ENCODE assay signal across 40 cellular contexts in genomic region chrX:110504947-110505346, GRCh38.
"Had no signal": no experiment of that assay in that cellular context is flagged by ENCODE, and none has a peak within 500 bp of the region (broad histone marks: within the 10 kb centered on the region; RNA-seq: fewer than 3 reads in every experiment).

No MANE protein-coding gene starts in this region.

- H3K4me3 Mint-ChIP-seq: activated naive CD4-positive, alpha-beta T cell treated with anti-CD3 and anti-CD28 coated beads for 36 hours; activated naive CD4-positive, alpha-beta T cell treated with anti-CD3 and anti-CD28 coated beads, Interleukin-2, amount 10 ng/mL, durations not matched to agents 7 days and 5 days; activated naive CD4-positive, alpha-beta T cell treated with anti-CD3 and anti-CD28 coated beads, Interleukin-2, amount 50 U/mL, for 24 hours; activated naive CD8-positive, alpha-beta T cell; activated naive CD8-positive, alpha-beta T cell treated with anti-CD3 and anti-CD28 coated beads for 36 hours; activated naive CD8-positive, alpha-beta T cell treated with anti-CD3 and anti-CD28 coated beads, Interleukin-2, amount 10 ng/mL, durations not matched to agents 7 days and 5 days; activated naive CD8-positive, alpha-beta T cell treated with anti-CD3 and anti-CD28 coated beads, Interleukin-2, amount 50 U/mL, for 24 hours; activated T-cell treated with anti-CD3 and anti-CD28 coated beads, Interleukin-2, amount 50 U/mL, for 24 hours; activated T-cell treated with anti-CD3 and anti-CD28 coated beads, Interleukin-2, amount 50 U/mL, for 4 hours; activated T-cell treated with anti-CD3 and anti-CD28 coated beads, Interleukin-2, amount 50 U/mL, for 72 hours; activated T-helper 1 cell treated with anti-CD3 and anti-CD28 coated beads, Interleukin-12 subunit alpha, Interleukin-12 subunit beta, Interleukin-2, Interleukin-4 antibody, amounts not matched to agents 30 ng/mL and 10 ng/mL and 1 ng/mL, durations not matched to agents 14 hours and 24 hours and 36 hours; activated T-helper 17 cell treated with anti-CD3 and anti-CD28 coated beads, Interleukin-2, amount 50 U/mL, for 72 hours; brain; central memory CD8-positive, alpha-beta T cell had no signal

- H3K9me3 Mint-ChIP-seq: activated naive CD4-positive, alpha-beta T cell treated with anti-CD3 and anti-CD28 coated beads for 36 hours; activated naive CD4-positive, alpha-beta T cell treated with anti-CD3 and anti-CD28 coated beads, Interleukin-2, amount 10 ng/mL, durations not matched to agents 7 days and 5 days; activated naive CD4-positive, alpha-beta T cell treated with anti-CD3 and anti-CD28 coated beads, Interleukin-2, amount 50 U/mL, for 24 hours; activated naive CD4-positive, alpha-beta T cell treated with anti-CD3 and anti-CD28 coated beads, Interleukin-2, amount 50 U/mL, for 72 hours; activated naive CD8-positive, alpha-beta T cell treated with anti-CD3 and anti-CD28 coated beads for 36 hours; activated naive CD8-positive, alpha-beta T cell treated with anti-CD3 and anti-CD28 coated beads, Interleukin-2, amount 10 ng/mL, durations not matched to agents 7 days and 5 days; activated naive CD8-positive, alpha-beta T cell treated with anti-CD3 and anti-CD28 coated beads, Interleukin-2, amount 50 U/mL, for 24 hours; activated T-cell treated with anti-CD3 and anti-CD28 coated beads, Interleukin-2, amount 50 U/mL, for 24 hours; activated T-cell treated with anti-CD3 and anti-CD28 coated beads, Interleukin-2, amount 50 U/mL, for 4 hours; activated T-cell treated with anti-CD3 and anti-CD28 coated beads, Interleukin-2, amount 50 U/mL, for 72 hours; activated T-helper 1 cell treated with anti-CD3 and anti-CD28 coated beads, Interleukin-12 subunit alpha, Interleukin-12 subunit beta, Interleukin-2, Interleukin-4 antibody, amounts not matched to agents 30 ng/mL and 10 ng/mL and 1 ng/mL, durations not matched to agents 14 hours and 24 hours and 36 hours; activated T-helper 17 cell treated with anti-CD3 and anti-CD28 coated beads, Interleukin-2, amount 50 U/mL, for 72 hours; activated T-helper 2 cell treated with anti-CD3 and anti-CD28 coated beads, Interferon-gamma antibody, Interleukin-2, Interleukin-4, amounts not matched to agents 10 μg/mL and 5 μg/mL and 100 μg/mL, durations not matched to agents 14 hours and 24 hours and 36 hours; central memory CD8-positive, alpha-beta T cell had no signal

- H3K36me3 Mint-ChIP-seq: activated naive CD4-positive, alpha-beta T cell treated with anti-CD3 and anti-CD28 coated beads, Interleukin-2, amount 10 ng/mL, durations not matched to agents 7 days and 5 days; activated naive CD4-positive, alpha-beta T cell treated with anti-CD3 and anti-CD28 coated beads, Interleukin-2, amount 50 U/mL, for 24 hours; activated naive CD4-positive, alpha-beta T cell treated with anti-CD3 and anti-CD28 coated beads, Interleukin-2, amount 50 U/mL, for 72 hours; activated naive CD8-positive, alpha-beta T cell; activated naive CD8-positive, alpha-beta T cell treated with anti-CD3 and anti-CD28 coated beads for 36 hours; activated naive CD8-positive, alpha-beta T cell treated with anti-CD3 and anti-CD28 coated beads, Interleukin-2, amount 10 ng/mL, durations not matched to agents 7 days and 5 days; brain had no signal

- DNase-seq: activated effector memory CD4-positive, alpha-beta T cell treated with anti-CD3 and anti-CD28 coated beads, Interleukin-2, amount 50 U/mL, for 16 hours; activated effector memory CD4-positive, alpha-beta T cell treated with Interleukin-2 at 50 U/mL for 16 hours; activated gamma-delta T cell; activated gamma-delta T cell treated with Interleukin-2 at 50 U/mL for 16 hours; activated naive CD4-positive, alpha-beta T cell; activated naive CD4-positive, alpha-beta T cell treated with anti-CD3 and anti-CD28 coated beads for 36 hours; activated naive CD4-positive, alpha-beta T cell treated with anti-CD3 and anti-CD28 coated beads, Interleukin-2, amount 10 ng/mL, durations not matched to agents 7 days and 5 days; activated naive CD4-positive, alpha-beta T cell treated with anti-CD3 and anti-CD28 coated beads, Interleukin-2, amount 50 U/mL, for 16 hours; activated naive CD4-positive, alpha-beta T cell treated with Interleukin-2 at 50 U/mL for 16 hours; activated naive CD8-positive, alpha-beta T cell treated with anti-CD3 and anti-CD28 coated beads for 36 hours; activated naive CD8-positive, alpha-beta T cell treated with anti-CD3 and anti-CD28 coated beads, Interleukin-2, amount 10 ng/mL, durations not matched to agents 7 days and 5 days; activated naive CD8-positive, alpha-beta T cell treated with anti-CD3 and anti-CD28 coated beads, Interleukin-2, amount 50 U/mL, for 24 hours; activated T-cell treated with anti-CD3 and anti-CD28 coated beads, Interleukin-2, amount 50 U/mL, for 1 hour; activated T-cell treated with anti-CD3 and anti-CD28 coated beads, Interleukin-2, amount 50 U/mL, for 24 hours; activated T-cell treated with anti-CD3 and anti-CD28 coated beads, Interleukin-2, amount 50 U/mL, for 4 hours; activated T-cell treated with anti-CD3 and anti-CD28 coated beads, Interleukin-2, amount 50 U/mL, for 48 hours; activated T-cell treated with anti-CD3 and anti-CD28 coated beads, Interleukin-2, amount 50 U/mL, for 72 hours; adrenal gland; amniotic stem cell; amygdala; anterior cingulate cortex; aorta; body of pancreas; brain microvascular endothelial cell; caudate nucleus; central memory CD4-positive, alpha-beta T cell; cerebellar nuclear complex had no signal

- H3K4me1 Mint-ChIP-seq: activated naive CD4-positive, alpha-beta T cell treated with anti-CD3 and anti-CD28 coated beads, Interleukin-2, amount 10 ng/mL, durations not matched to agents 7 days and 5 days; activated naive CD4-positive, alpha-beta T cell treated with anti-CD3 and anti-CD28 coated beads, Interleukin-2, amount 50 U/mL, for 24 hours; activated naive CD8-positive, alpha-beta T cell treated with anti-CD3 and anti-CD28 coated beads for 36 hours; activated naive CD8-positive, alpha-beta T cell treated with anti-CD3 and anti-CD28 coated beads, Interleukin-2, amount 10 ng/mL, durations not matched to agents 7 days and 5 days; activated naive CD8-positive, alpha-beta T cell treated with anti-CD3 and anti-CD28 coated beads, Interleukin-2, amount 50 U/mL, for 24 hours; activated T-helper 17 cell treated with anti-CD3 and anti-CD28 coated beads, Interleukin-2, amount 50 U/mL, for 72 hours; central memory CD8-positive, alpha-beta T cell had no signal

- H3K4me3 ChIP-seq: adrenal gland, ascending aorta, body of pancreas, breast epithelium, cardiac muscle cell had no signal

- H3K27me3 ChIP-seq: adrenal gland, ascending aorta, body of pancreas, brain microvascular endothelial cell, cardiac muscle cell had no signal

- H3K27ac ChIP-seq: adrenal gland, ascending aorta, body of pancreas, brain microvascular endothelial cell, breast epithelium, cardiac muscle cell had no signal

- FAIRE-seq: astrocyte, bronchial epithelial cell had no signal

- H3K27me3 Mint-ChIP-seq: activated naive CD8-positive, alpha-beta T cell; activated naive CD8-positive, alpha-beta T cell treated with anti-CD3 and anti-CD28 coated beads, Interleukin-2, amount 10 ng/mL, durations not matched to agents 7 days and 5 days; activated T-helper 17 cell treated with anti-CD3 and anti-CD28 coated beads, Interleukin-2, amount 50 U/mL, for 72 hours; brain; central memory CD8-positive, alpha-beta T cell had no signal

- ATAC-seq: activated naive CD4-positive, alpha-beta T cell treated with anti-CD3 and anti-CD28 coated beads, Interleukin-2, amount 50 U/mL, for 72 hours; activated naive CD8-positive, alpha-beta T cell treated with anti-CD3 and anti-CD28 coated beads, Interleukin-2, amount 50 U/mL, for 24 hours; activated T-cell treated with anti-CD3 and anti-CD28 coated beads, Interleukin-2, amount 50 U/mL, for 4 hours; activated T-cell treated with anti-CD3 and anti-CD28 coated beads, Interleukin-2, amount 50 U/mL, for 72 hours; activated T-helper 17 cell treated with anti-CD3 and anti-CD28 coated beads, Interleukin-2, amount 50 U/mL, for 72 hours; body of pancreas had no signal

- H3K4me1 ChIP-seq: adrenal gland, ascending aorta, body of pancreas, breast epithelium had no signal

- H3K9me3 ChIP-seq: adrenal gland, ascending aorta, body of pancreas, breast epithelium had no signal

- H3K27ac Mint-ChIP-seq: activated naive CD4-positive, alpha-beta T cell treated with anti-CD3 and anti-CD28 coated beads for 36 hours; activated naive CD4-positive, alpha-beta T cell treated with anti-CD3 and anti-CD28 coated beads, Interleukin-2, amount 10 ng/mL, durations not matched to agents 7 days and 5 days; activated naive CD4-positive, alpha-beta T cell treated with anti-CD3 and anti-CD28 coated beads, Interleukin-2, amount 50 U/mL, for 24 hours; activated naive CD4-positive, alpha-beta T cell treated with anti-CD3 and anti-CD28 coated beads, Interleukin-2, amount 50 U/mL, for 72 hours; activated naive CD8-positive, alpha-beta T cell; activated naive CD8-positive, alpha-beta T cell treated with anti-CD3 and anti-CD28 coated beads for 36 hours; activated naive CD8-positive, alpha-beta T cell treated with anti-CD3 and anti-CD28 coated beads, Interleukin-2, amount 10 ng/mL, durations not matched to agents 7 days and 5 days; activated naive CD8-positive, alpha-beta T cell treated with anti-CD3 and anti-CD28 coated beads, Interleukin-2, amount 50 U/mL, for 24 hours; activated T-cell treated with anti-CD3 and anti-CD28 coated beads, Interleukin-2, amount 50 U/mL, for 24 hours; activated T-cell treated with anti-CD3 and anti-CD28 coated beads, Interleukin-2, amount 50 U/mL, for 72 hours; activated T-helper 1 cell treated with anti-CD3 and anti-CD28 coated beads, Interleukin-12 subunit alpha, Interleukin-12 subunit beta, Interleukin-2, Interleukin-4 antibody, amounts not matched to agents 30 ng/mL and 10 ng/mL and 1 ng/mL, durations not matched to agents 14 hours and 24 hours and 36 hours; activated T-helper 17 cell treated with anti-CD3 and anti-CD28 coated beads, Interleukin-2, amount 50 U/mL, for 72 hours; activated T-helper 2 cell treated with anti-CD3 and anti-CD28 coated beads, Interferon-gamma antibody, Interleukin-2, Interleukin-4, amounts not matched to agents 10 μg/mL and 5 μg/mL and 100 μg/mL, durations not matched to agents 14 hours and 24 hours and 36 hours; brain had no signal

- H3K36me3 ChIP-seq: adrenal gland, ascending aorta, brain microvascular endothelial cell, breast epithelium, cardiac muscle cell had no signal
